14 cellular contexts compared by ENCODE assay signal in the genomic region with DNA sequence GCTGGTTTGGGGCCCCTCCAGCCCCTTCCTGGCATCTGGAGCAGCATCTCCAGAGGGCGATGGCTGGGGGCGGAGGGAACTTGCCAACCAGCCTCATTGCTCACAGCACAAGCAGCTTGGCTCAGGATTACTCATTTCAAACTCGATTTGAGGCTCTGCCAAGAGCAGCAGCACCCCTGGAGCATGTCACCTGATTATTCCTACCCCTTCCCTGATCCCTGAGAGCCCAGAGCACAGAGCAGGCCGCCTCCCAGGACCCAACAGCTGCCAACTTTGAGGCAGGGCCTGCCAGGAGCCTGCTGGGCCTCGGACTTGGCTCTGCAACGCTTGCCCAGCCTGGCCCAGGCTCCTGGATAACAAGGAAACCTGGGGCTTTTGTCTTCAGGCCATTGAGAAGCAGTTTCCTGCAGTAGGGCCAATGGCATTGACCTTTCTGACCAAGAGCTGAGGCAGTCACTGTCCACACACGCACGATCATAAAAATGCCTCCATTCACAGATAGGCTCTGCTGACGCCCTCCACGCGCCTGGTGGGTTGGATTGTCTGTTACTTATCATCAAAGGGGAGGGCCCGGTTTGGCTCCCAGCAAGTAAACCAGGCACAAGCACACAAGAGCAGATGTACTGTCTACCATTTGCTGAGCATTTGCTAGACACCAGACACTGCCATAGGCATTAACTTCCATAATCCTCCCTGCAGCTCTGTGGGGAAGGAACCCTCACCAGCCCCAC.
A peak's percentile ranks its signal among the peaks of the same experiment; 100 is the strongest.
DNase-seq lines count a peak whose midpoint lies in the region; ATAC-seq, FAIRE-seq and TF ChIP-seq lines count a peak whose summit lies in the region.
"Had no signal": no experiment of that assay in that cellular context is flagged by ENCODE, and none has a peak within 500 bp of the region (broad histone marks: within the 10 kb centered on the region; RNA-seq: fewer than 3 reads in every experiment).

No MANE protein-coding gene starts in this region.

- no peak for TF ChIP-seq POLR2A in H54 (IDR thresholded peaks at IDR 0.05; ENCODE audit: low read depth, low read length)

- H3K4me1 ChIP-seq in RWPE2 (ENCODE audit: insufficient read depth, poor library complexity, severe bottlenecking), result no peaks in the 10 kb centered on the region
- H3K4me1 ChIP-seq: BLaER1, HAP-1 had no signal

- ATAC-seq in RWPE2 (ENCODE audit: low read depth) (peak; percentile 33; the same call in 1 of the 3 replicates), GM19324 (IDR thresholded peaks at IDR 0.05; ENCODE audit: low FRiP score, unreplicated experiment) (no peak)
- ATAC-seq: PC-3 had no signal

- TF ChIP-seq CTCF in RWPE2 (IDR thresholded peaks at IDR 0.05; ENCODE audit: poor library complexity, severe bottlenecking), result no peak

- H3K27ac ChIP-seq in RWPE2 (ENCODE audit: poor library complexity, severe bottlenecking), result no peak overlapping the region
- H3K27ac ChIP-seq: BLaER1 had no signal

- peak; percentile 7 for DNase-seq in H54 (ENCODE audit: insufficient read length, low spot score)
- DNase-seq in RWPE2 (ENCODE audit: low spot score), result no peak
- peak; percentile 13 to 85 (median 60) for DNase-seq in head of caudate nucleus
- DNase-seq in pons (ENCODE audit: low spot score), result peak; percentile 37
- no peak for DNase-seq in AG08396 (ENCODE audit: low spot score)
- no peak for DNase-seq in NCI-H2171 treated with DMSO at 0.1 percent for 48 hours (lab: John Stamatoyannopoulos, UW)
- DNase-seq in DMS53 (lab: John Stamatoyannopoulos, UW), result no peak
- DNase-seq: activated naive CD4-positive, alpha-beta T cell; mesenchymal stem cell; PC-3; T-helper 9 cell had no signal

- H3K9me3 ChIP-seq in RWPE2 (ENCODE audit: severe bottlenecking), result no peaks in the 10 kb centered on the region
- H3K9me3 ChIP-seq: BLaER1, HAP-1 had no signal

- H3K27me3 ChIP-seq in RWPE2 (ENCODE audit: insufficient read depth, poor library complexity, severe bottlenecking), result no peaks in the 10 kb centered on the region
- H3K27me3 ChIP-seq: BLaER1 had no signal

- intact Hi-C loops in head of caudate nucleus (cut with DNase I), result loop anchor here (5.0 kb wide), 1 partner anchor 118 kb away; no protein-coding TSS in a partner anchor

- FAIRE-seq in H54 (lab: Jason Lieb, UNC), result no peak

- no peaks in the 10 kb centered on the region for H3K36me3 ChIP-seq in RWPE2 (ENCODE audit: low read depth)
- H3K36me3 ChIP-seq: BLaER1, HAP-1 had no signal

- H3K4me3 ChIP-seq in RWPE2 (ENCODE audit: severe bottlenecking), result no peak overlapping the region
- H3K4me3 ChIP-seq: BLaER1, HAP-1 had no signal

Comparison
In these comparisons a context has a peak if more than half of its experiments do, and no peak if none do; other contexts are left out.
1. DNase-seq: peak in H54 (single experiment), head of caudate nucleus (42 of 42) and pons (single experiment); none in RWPE2 (single experiment), AG08396 (single experiment), NCI-H2171 treated with DMSO at 0.1 percent for 48 hours (single experiment) and DMS53 (single experiment).